ENCODE assay signal across 14 cellular contexts in the genomic region with DNA sequence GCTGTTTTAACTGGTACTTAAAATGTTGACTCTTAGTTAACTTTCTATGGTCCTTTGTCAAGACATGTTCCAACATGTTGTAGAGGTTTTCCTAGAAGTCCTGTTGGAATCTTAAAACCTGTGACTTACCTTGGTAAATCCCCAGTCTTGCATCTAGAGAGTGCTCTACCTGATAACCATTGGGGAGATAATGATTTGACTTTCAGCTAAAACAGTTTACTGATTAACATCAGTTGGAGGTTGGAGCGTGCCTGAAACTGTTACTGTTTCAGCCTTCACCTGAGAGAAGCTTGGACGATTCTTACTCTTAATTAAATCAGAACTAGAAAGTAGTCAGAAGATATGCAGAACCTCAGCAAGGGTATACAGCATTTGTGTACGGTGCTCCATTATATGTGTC. TPM values are rescaled to one million over a fixed set of nuclear protein-coding genes. Genes with fewer than 3 reads are reported as not detected.
DNase-seq lines count a peak whose midpoint lies in the region; ATAC-seq and TF ChIP-seq lines count a peak whose summit lies in the region.
"Had no signal": no experiment of that assay in that cellular context is flagged by ENCODE, and none has a peak within 500 bp of the region (broad histone marks: within the 10 kb centered on the region; RNA-seq: fewer than 3 reads in every experiment).

No MANE protein-coding gene starts in this region.

- peaks cover 0 to 7% (median 3%) of the 10 kb centered on the region in 8 donors for H3K9me3 Mint-ChIP-seq in CD4-positive, alpha-beta memory T cell

- intact Hi-C loops in CD4-positive, alpha-beta memory T cell (cut with micrococcal nuclease) = no loop called here

- no peak overlapping the region for H3K4me3 ChIP-seq in CD4-positive, alpha-beta memory T cell (ENCODE audit: low read length in 2 of 2)
- H3K4me3 ChIP-seq in LNCaP clone FGC (ENCODE audit: low read depth, low read length) = no peak overlapping the region
- H3K4me3 ChIP-seq: pancreas, testis had no signal

- peaks cover 26 to 51% (median 41%) of the 10 kb centered on the region in 4 donors for H3K4me1 Mint-ChIP-seq in CD4-positive, alpha-beta memory T cell

- POLR2A ChIA-PET in CD4-positive, alpha-beta memory T cell (lab: Charles Lee; ENCODE audit: partially characterized antibody) = interaction anchor here (0.8 to 12.9 kb wide), 7 partner anchors 9 to 114 kb away, joined by 3 to 178 read pairs (median 6); a partner anchor contains a TSS

- no peaks in the 10 kb centered on the region for H3K9me3 ChIP-seq in CD4-positive, alpha-beta memory T cell (ENCODE audit: control insufficient read depth in 1 of 2, low read length in 2 of 2)
- H3K9me3 ChIP-seq: pancreas, testis had no signal

- TF ChIP-seq CTCF in LNCaP clone FGC (IDR thresholded peaks at IDR 0.05; ENCODE audit: control insufficient read depth, extremely low read depth, insufficient read depth) (no peak), foreskin keratinocyte (conservative IDR thresholded peaks at IDR 0.05) (peak; percentile 36)

- peaks cover 41 to 55% of the 10 kb centered on the region in 2 donors for H3K36me3 Mint-ChIP-seq in CD4-positive, alpha-beta memory T cell

- peak overlapping the region in 4 of 7 donors; percentile 29 to 71 (median 50) for H3K27ac Mint-ChIP-seq in CD4-positive, alpha-beta memory T cell

- peak; percentile 46 for ATAC-seq in GM19043 (IDR thresholded peaks at IDR 0.05; ENCODE audit: low read depth, unreplicated experiment)
- peak; percentile 47 for ATAC-seq in foreskin keratinocyte

- peaks cover 49% of the 10 kb centered on the region for H3K4me1 ChIP-seq in CD4-positive, alpha-beta memory T cell (ENCODE audit: insufficient read depth, low read length)
- H3K4me1 ChIP-seq in foreskin keratinocyte = peaks cover 26% of the 10 kb centered on the region
- H3K4me1 ChIP-seq: testis had no signal

- peak overlapping the region in 3 of 8 donors; percentile 8 to 54 (median 10) for H3K4me3 Mint-ChIP-seq in CD4-positive, alpha-beta memory T cell

- H3K36me3 ChIP-seq in CD4-positive, alpha-beta memory T cell (ENCODE audit: insufficient read depth, low read length) = peaks cover 47% of the 10 kb centered on the region

- H3K27me3 Mint-ChIP-seq in CD4-positive, alpha-beta memory T cell = no peaks in the 10 kb centered on the region

- no peaks in the 10 kb centered on the region for H3K27me3 ChIP-seq in CD4-positive, alpha-beta memory T cell (ENCODE audit: insufficient read depth, low read length)
- H3K27me3 ChIP-seq in foreskin keratinocyte = no peaks in the 10 kb centered on the region
- H3K27me3 ChIP-seq: pancreas, testis had no signal

- no peak for DNase-seq in CD4-positive, alpha-beta memory T cell
- peak; percentile 33 for DNase-seq in LNCaP clone FGC (ENCODE audit: low read depth)
- DNase-seq in foreskin keratinocyte = peak; percentile 77 to 89
- DNase-seq in GDM1 (lab: John Stamatoyannopoulos, UW) = no peak
- DNase-seq in NAMALWA (ENCODE audit: low spot score) = no peak
- no peak for DNase-seq in EL
- no peak for DNase-seq in SW 1271 (lab: John Stamatoyannopoulos, UW)
- DNase-seq: Calu3, GOT3, kidney glomerular epithelial cell, NCI-H1694 treated with DMSO at 0.1 percent for 48 hours, pancreas, testis had no signal

- CTCF ChIA-PET in CD4-positive, alpha-beta memory T cell (lab: Charles Lee; ENCODE audit: partially characterized antibody) = interaction anchor here (0.9 to 3.6 kb wide), 9 partner anchors 9 to 93 kb away, joined by 3 to 11 read pairs (median 5); a partner anchor contains a TSS

- H3K27ac ChIP-seq in CD4-positive, alpha-beta memory T cell (ENCODE audit: low read depth, low read length) = no peak overlapping the region
- H3K27ac ChIP-seq in foreskin keratinocyte = peak overlapping the region; percentile 4
- H3K27ac ChIP-seq: pancreas, testis had no signal

RNA-seq across cellular contexts. Expression of a gene that starts 8.8 kb away (rescaled TPM):
- total RNA-seq in CD4-positive, alpha-beta memory T cell = 100 to 1,000 TPM; 213 to 237 TPM
- 10 to 100 TPM in 1 of 2 donors, 1 to 10 TPM in 1; 7.7 to 26.8 TPM for polyA plus RNA-seq in CD4-positive, alpha-beta memory T cell
- total RNA-seq in foreskin keratinocyte = 14.7 and 15.2 TPM in 2 replicates
- 3.1 and 3.6 TPM in 2 replicates for polyA plus RNA-seq in foreskin keratinocyte

RNA-seq across cellular contexts. Expression of a gene that starts 30.4 kb away (rescaled TPM):
- total RNA-seq in CD4-positive, alpha-beta memory T cell = 10 to 100 TPM; 43.4 to 46.9 TPM
- 1 to 10 TPM in 1 of 2 donors, under 1 TPM in 1; 0.13 to 4.1 TPM for polyA plus RNA-seq in CD4-positive, alpha-beta memory T cell
- total RNA-seq in foreskin keratinocyte = 3.0 and 3.6 TPM in 2 replicates
- polyA plus RNA-seq in foreskin keratinocyte = 0.58 and 0.69 TPM in 2 replicates

Comparison
In these comparisons a context has a peak if more than half of its experiments do, and no peak if none do; other contexts are left out.
1. DNase-seq: peak in LNCaP clone FGC (single experiment) and foreskin keratinocyte (2 of 2); none in CD4-positive, alpha-beta memory T cell (0 of 5), GDM1 (single experiment), NAMALWA (single experiment), EL (single experiment) and SW 1271 (0 of 2).
2. RNA of a gene that starts 8.8 kb away (total RNA-seq): 213 to 237 TPM in CD4-positive, alpha-beta memory T cell; 14.7 to 15.2 TPM in foreskin keratinocyte; every median in the first group is over 10 times any median in the second.